Comparison of ENCODE assay signal across 10 cellular contexts in the genomic region with DNA sequence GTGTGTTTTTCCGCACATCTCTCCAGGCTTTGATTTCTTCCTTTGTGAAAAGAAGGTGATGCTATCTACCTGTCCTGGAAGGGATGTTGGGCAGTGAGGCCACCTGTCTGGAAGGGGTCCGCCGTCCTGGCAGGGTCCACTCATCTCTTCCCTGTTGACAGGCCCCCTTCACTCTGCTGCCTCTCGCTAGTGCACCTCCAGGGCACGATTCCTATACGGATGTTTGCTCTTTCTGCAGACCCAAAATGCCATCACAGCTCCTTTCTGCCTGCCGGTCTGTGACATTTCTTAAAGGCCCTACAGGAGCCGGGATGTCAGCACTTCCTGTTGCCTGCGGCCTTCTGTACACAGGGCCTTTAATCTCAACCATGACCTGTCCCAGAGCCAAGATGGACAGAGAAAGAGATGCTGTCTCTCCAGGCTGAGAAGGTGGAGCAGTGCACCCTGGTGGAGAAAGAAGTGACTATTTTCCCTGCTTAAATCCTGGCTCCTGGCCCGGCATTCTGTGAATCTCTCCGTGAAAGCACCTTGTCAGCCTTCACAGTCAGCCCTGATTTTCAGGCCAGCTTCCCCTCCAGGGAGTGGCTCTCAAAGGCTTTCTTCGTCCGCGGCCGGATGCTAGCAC. TPM values are rescaled to one million over a fixed set of nuclear protein-coding genes. Genes with fewer than 3 reads are reported as not detected.
DNase-seq lines count a peak whose midpoint lies in the region; ATAC-seq, FAIRE-seq and TF ChIP-seq lines count a peak whose summit lies in the region.
"Had no signal": no experiment of that assay in that cellular context is flagged by ENCODE, and none has a peak within 500 bp of the region (broad histone marks: within the 10 kb centered on the region; RNA-seq: fewer than 3 reads in every experiment).

No MANE protein-coding gene starts in this region.

- H3K4me3 ChIP-seq in A549 (no peak overlapping the region), cardiac fibroblast (replicated peaks in 1 of 2; ENCODE audit: low read depth in 2 of 2, low read length in 2 of 2) (no peak overlapping the region)
- H3K4me3 ChIP-seq: lung had no signal

- no peak overlapping the region for H3K4me2 ChIP-seq in A549

- H3K9me3 ChIP-seq in A549, result no peaks in the 10 kb centered on the region

- TF ChIP-seq CTCF in A549 (IDR thresholded peaks at IDR 0.05) (peak; percentile 33), cardiac fibroblast (IDR thresholded peaks at IDR 0.05; ENCODE audit: low read depth, low read length) (peak; percentile 51)

- FAIRE-seq in A549 (lab: Jason Lieb, UNC), result no peak

- ATAC-seq in A549, result peak; percentile 74 to 89; a peak in 5 of 6 replicates
- ATAC-seq in GM18907 (IDR thresholded peaks at IDR 0.05; ENCODE audit: unreplicated experiment), result no peak
- ATAC-seq in GM19035 (IDR thresholded peaks at IDR 0.05; ENCODE audit: unreplicated experiment), result no peak

- TF ChIP-seq POLR2A in A549 (IDR thresholded peaks at IDR 0.05; ENCODE audit: low read length), result no peak

- no peak for TF ChIP-seq EP300 in A549 (IDR thresholded peaks at IDR 0.05)

- WGBS in A549 (ENCODE audit: missing lambda C conversion rate), result 57% methylated on average over 13 of the region's 15 CpGs

- H3K4me1 ChIP-seq in A549, result no peaks in the 10 kb centered on the region

- no peak overlapping the region for H3K27ac ChIP-seq in A549

- POLR2A ChIA-PET in A549 (lab: Yijun Ruan, JAX), result no interaction called here

- peak; percentile 16 to 34; a peak in 1 of 5 replicates for TF ChIP-seq RAD21 in A549 (conservative IDR thresholded peaks at IDR 0.05 in 1 of 2, IDR thresholded peaks at IDR 0.05 in 1 of 2)

- CTCF ChIA-PET in A549 (lab: Yijun Ruan, JAX), result interaction anchor here (2.5 kb wide), 1 partner anchor 19 kb away, joined by 11 read pairs; no protein-coding TSS in a partner anchor

- DNase-seq in A549 (ENCODE audit: low read depth in 1 of 2, low spot score in 1 of 2) (peak; percentile 28 to 39), HuH-7 (ENCODE audit: low spot score) (peak; percentile 42), cardiac fibroblast (ENCODE audit: low read depth in 2 of 2) (peak; percentile 66 to 68), left kidney (ENCODE audit: low read depth, low spot score) (peak; percentile 40), MV-4-11 (lab: John Stamatoyannopoulos, UW) (no peak), cortex of kidney (lab: John Stamatoyannopoulos, UW) (no peak)
- DNase-seq: NCI-H510A had no signal

TF ChIP-seq in A549, 52 proteins besides CTCF, POLR2A, EP300 and RAD21:
- TF ChIP-seq MAFK (IDR thresholded peaks at IDR 0.05; ENCODE audit: partially characterized antibody) (no peak), EHF (CRISPR knock-in tag; IDR thresholded peaks at IDR 0.05) (no peak), HOXB13 (CRISPR knock-in tag; IDR thresholded peaks at IDR 0.05; ENCODE audit: low read depth) (no peak), MAZ (IDR thresholded peaks at IDR 0.05; ENCODE audit: borderline replicate concordance, low read depth, low read length) (no peak), KDM1A (IDR thresholded peaks at IDR 0.05; ENCODE audit: low read depth) (no peak), HEYL (CRISPR knock-in tag; IDR thresholded peaks at IDR 0.05) (no peak), NR3C1 (IDR thresholded peaks at IDR 0.05) (no peak), BHLHE40 (IDR thresholded peaks at IDR 0.05; ENCODE audit: low read depth, low read length) (no peak)
- TF ChIP-seq, protein P1, sequence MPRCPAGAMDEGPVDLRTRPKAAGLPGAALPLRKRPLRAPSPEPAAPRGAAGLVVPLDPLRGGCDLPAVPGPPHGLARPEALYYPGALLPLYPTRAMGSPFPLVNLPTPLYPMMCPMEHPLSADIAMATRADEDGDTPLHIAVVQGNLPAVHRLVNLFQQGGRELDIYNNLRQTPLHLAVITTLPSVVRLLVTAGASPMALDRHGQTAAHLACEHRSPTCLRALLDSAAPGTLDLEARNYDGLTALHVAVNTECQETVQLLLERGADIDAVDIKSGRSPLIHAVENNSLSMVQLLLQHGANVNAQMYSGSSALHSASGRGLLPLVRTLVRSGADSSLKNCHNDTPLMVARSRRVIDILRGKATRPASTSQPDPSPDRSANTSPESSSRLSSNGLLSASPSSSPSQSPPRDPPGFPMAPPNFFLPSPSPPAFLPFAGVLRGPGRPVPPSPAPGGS (IDR thresholded peaks at IDR 0.05), result no peak
- TF ChIP-seq, protein P2, sequence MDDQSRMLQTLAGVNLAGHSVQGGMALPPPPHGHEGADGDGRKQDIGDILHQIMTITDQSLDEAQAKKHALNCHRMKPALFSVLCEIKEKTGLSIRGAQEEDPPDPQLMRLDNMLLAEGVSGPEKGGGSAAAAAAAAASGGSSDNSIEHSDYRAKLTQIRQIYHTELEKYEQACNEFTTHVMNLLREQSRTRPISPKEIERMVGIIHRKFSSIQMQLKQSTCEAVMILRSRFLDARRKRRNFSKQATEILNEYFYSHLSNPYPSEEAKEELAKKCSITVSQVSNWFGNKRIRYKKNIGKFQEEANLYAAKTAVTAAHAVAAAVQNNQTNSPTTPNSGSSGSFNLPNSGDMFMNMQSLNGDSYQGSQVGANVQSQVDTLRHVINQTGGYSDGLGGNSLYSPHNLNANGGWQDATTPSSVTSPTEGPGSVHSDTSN (IDR thresholded peaks at IDR 0.05), result no peak

RNA-seq across cellular contexts. Expression of gene FAM3D, which starts 7.4 kb away (rescaled TPM):
- polyA plus RNA-seq in A549 (2011; rRNA removed) (not detected in 2 replicates), A549 (2017; fragmentation: RNase III; extraction: RNeasy Plus Mini Kit Qiagen cat#74134 plus additional on column Dnase treatment) (not detected in 3 replicates)
- not detected in 2 replicates for polyA plus RNA-seq in A549 (2012; cell fraction: cytosol; rRNA removed)
- polyA plus RNA-seq in A549 (2012; cell fraction: nucleus; rRNA removed), result not detected in 2 replicates
- polyA minus RNA-seq in A549 (2011; rRNA and poly(A)+ RNA removed), result not detected in 2 replicates

Comparison
In these comparisons a context has a peak if more than half of its experiments do, and no peak if none do; other contexts are left out.
1. ATAC-seq: peak in A549 (2 of 2); none in GM18907 (single experiment) and GM19035 (single experiment).
2. DNase-seq: peak in A549 (2 of 2), HuH-7 (single experiment), cardiac fibroblast (2 of 2) and left kidney (single experiment); none in MV-4-11 (single experiment) and cortex of kidney (single experiment).